In genomic region chr2:39176997-39177396, GRCh38 we compare ENCODE assay signal across 28 cellular contexts.
"Had no signal": no experiment of that assay in that cellular context is flagged by ENCODE, and none has a peak within 500 bp of the region (broad histone marks: within the 10 kb centered on the region; RNA-seq: fewer than 3 reads in every experiment).

No MANE protein-coding gene starts in this region.

- H3K36me3 ChIP-seq: gastrocnemius medialis, neural progenitor cell, ovary, sigmoid colon, thoracic aorta, tibial nerve, upper lobe of right lung, uterus had no signal

- ATAC-seq: esophagus mucosa; gastrocnemius medialis; left lobe of liver; natural killer cell treated with Interleukin-12 subunit alpha and Interleukin-12 subunit beta and Interleukin-15 and Interleukin-18, amount 100 ng/mL, for 72 hours; psoas muscle; right cardiac atrium; stimulated activated effector memory CD8-positive, alpha-beta T cell treated with anti-CD3 and anti-CD28 coated beads, Interleukin-12 subunit alpha, Interleukin-12 subunit beta, amount 100 ng/mL, for 72 hours; upper lobe of right lung had no signal

- DNase-seq: dorsolateral prefrontal cortex; effector CD4-positive, alpha-beta T cell; endodermal cell; foreskin fibroblast; gastrocnemius medialis; head of caudate nucleus; kidney; nucleus accumbens; ovary; posterior cingulate gyrus; psoas muscle; right cardiac atrium; sigmoid colon; stimulated activated CD4-positive, alpha-beta T cell treated with anti-CD3 and anti-CD28 coated beads, Interleukin-2, amount 100 ng/mL, for 24 hours; stimulated activated CD4-positive, alpha-beta T cell treated with anti-CD3 and anti-CD28 coated beads, Interleukin-4, amount 100 ng/mL, for 24 hours; stimulated activated naive CD4-positive, alpha-beta T cell treated with Interleukin-2 at 50 U/mL for 16 hours; upper lobe of right lung; uterus had no signal

- H3K27me3 ChIP-seq: dorsolateral prefrontal cortex, gastrocnemius medialis, neural progenitor cell, ovary, sigmoid colon, tibial nerve, upper lobe of right lung, uterus had no signal

- H3K4me3 ChIP-seq: dorsolateral prefrontal cortex, gastrocnemius medialis, lung, neural progenitor cell, ovary, psoas muscle, sigmoid colon, thoracic aorta, tibial nerve, upper lobe of right lung, uterus had no signal

- H3K9me3 ChIP-seq: gastrocnemius medialis, ovary, psoas muscle, sigmoid colon, thoracic aorta, tibial nerve, upper lobe of right lung, uterus had no signal

- H3K4me2 ChIP-seq: neural progenitor cell had no signal

- H3K9me3 Mint-ChIP-seq: endodermal cell; memory B cell; natural killer cell treated with Interleukin-12 subunit alpha and Interleukin-12 subunit beta and Interleukin-15 and Interleukin-18, amount 100 ng/mL, for 72 hours; neural progenitor cell; stimulated activated effector memory CD8-positive, alpha-beta T cell treated with anti-CD3 and anti-CD28 coated beads, Interleukin-12 subunit alpha, Interleukin-12 subunit beta, amount 100 ng/mL, for 72 hours had no signal

- H3K4me1 Mint-ChIP-seq: endodermal cell; neural progenitor cell; stimulated activated effector memory CD8-positive, alpha-beta T cell treated with anti-CD3 and anti-CD28 coated beads, Interleukin-12 subunit alpha, Interleukin-12 subunit beta, amount 100 ng/mL, for 72 hours had no signal

- H3K9ac ChIP-seq: neural progenitor cell had no signal

- H3K27ac Mint-ChIP-seq: endodermal cell; memory B cell; natural killer cell treated with Interleukin-12 subunit alpha and Interleukin-12 subunit beta and Interleukin-15 and Interleukin-18, amount 100 ng/mL, for 72 hours; neural progenitor cell; stimulated activated effector memory CD8-positive, alpha-beta T cell treated with anti-CD3 and anti-CD28 coated beads, Interleukin-12 subunit alpha, Interleukin-12 subunit beta, amount 100 ng/mL, for 72 hours had no signal

- H2AFZ ChIP-seq: neural progenitor cell had no signal

- H3K27me3 Mint-ChIP-seq: memory B cell had no signal

- H3K36me3 Mint-ChIP-seq: natural killer cell treated with Interleukin-12 subunit alpha and Interleukin-12 subunit beta and Interleukin-15 and Interleukin-18, amount 100 ng/mL, for 72 hours; neural progenitor cell; stimulated activated effector memory CD8-positive, alpha-beta T cell treated with anti-CD3 and anti-CD28 coated beads, Interleukin-12 subunit alpha, Interleukin-12 subunit beta, amount 100 ng/mL, for 72 hours had no signal

- H3K27ac ChIP-seq: dorsolateral prefrontal cortex, epithelial cell of prostate, gastrocnemius medialis, neural progenitor cell, ovary, psoas muscle, sigmoid colon, thoracic aorta, tibial nerve, upper lobe of right lung, uterus had no signal

- H3K4me3 Mint-ChIP-seq: endodermal cell; memory B cell; natural killer cell treated with Interleukin-12 subunit alpha and Interleukin-12 subunit beta and Interleukin-15 and Interleukin-18, amount 100 ng/mL, for 72 hours; neural progenitor cell; stimulated activated effector memory CD8-positive, alpha-beta T cell treated with anti-CD3 and anti-CD28 coated beads, Interleukin-12 subunit alpha, Interleukin-12 subunit beta, amount 100 ng/mL, for 72 hours had no signal

- H3K4me1 ChIP-seq: psoas muscle, sigmoid colon, tibial nerve, upper lobe of right lung, uterus had no signal
